Comparison of ENCODE assay signal across 3 cellular contexts in the genomic region with DNA sequence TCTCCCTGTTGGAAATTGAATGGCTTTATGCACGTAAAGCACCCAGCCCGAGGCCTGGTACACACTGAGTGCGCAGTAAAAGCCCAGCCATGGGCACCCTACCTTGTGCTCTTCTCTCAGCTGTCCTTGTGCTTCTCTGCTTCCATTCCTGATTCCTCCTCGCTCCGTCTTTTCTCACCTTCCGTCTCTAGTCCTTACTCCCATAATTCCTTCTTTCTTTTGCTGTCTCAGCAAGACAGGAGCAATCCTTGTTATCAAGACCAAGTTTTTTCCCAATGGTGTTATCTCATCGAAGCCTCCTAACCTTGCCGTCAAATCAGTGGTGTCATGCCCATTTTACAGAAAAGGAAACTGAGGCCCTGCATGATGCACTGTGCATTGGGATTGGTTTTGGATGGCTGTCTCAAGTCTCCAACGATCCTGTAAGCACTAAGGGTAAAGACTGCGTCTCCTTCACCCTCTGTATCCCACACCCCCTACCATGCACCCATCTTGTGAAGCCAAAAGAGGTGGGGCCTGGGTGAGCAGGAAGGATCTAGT.
TF ChIP-seq lines count a peak whose summit lies in the region.

No MANE protein-coding gene starts in this region.

TF ChIP-seq in A549, 52 proteins besides CTCF, POLR2A, EP300 and RAD21:
- no peak for TF ChIP-seq NR3C1 (IDR thresholded peaks at IDR 0.05)
- TF ChIP-seq MAFK (IDR thresholded peaks at IDR 0.05; ENCODE audit: partially characterized antibody): peak; percentile 56

TF ChIP-seq in WTC11, 78 proteins besides CTCF, POLR2A, EP300 and RAD21:
- TF ChIP-seq, protein P1, sequence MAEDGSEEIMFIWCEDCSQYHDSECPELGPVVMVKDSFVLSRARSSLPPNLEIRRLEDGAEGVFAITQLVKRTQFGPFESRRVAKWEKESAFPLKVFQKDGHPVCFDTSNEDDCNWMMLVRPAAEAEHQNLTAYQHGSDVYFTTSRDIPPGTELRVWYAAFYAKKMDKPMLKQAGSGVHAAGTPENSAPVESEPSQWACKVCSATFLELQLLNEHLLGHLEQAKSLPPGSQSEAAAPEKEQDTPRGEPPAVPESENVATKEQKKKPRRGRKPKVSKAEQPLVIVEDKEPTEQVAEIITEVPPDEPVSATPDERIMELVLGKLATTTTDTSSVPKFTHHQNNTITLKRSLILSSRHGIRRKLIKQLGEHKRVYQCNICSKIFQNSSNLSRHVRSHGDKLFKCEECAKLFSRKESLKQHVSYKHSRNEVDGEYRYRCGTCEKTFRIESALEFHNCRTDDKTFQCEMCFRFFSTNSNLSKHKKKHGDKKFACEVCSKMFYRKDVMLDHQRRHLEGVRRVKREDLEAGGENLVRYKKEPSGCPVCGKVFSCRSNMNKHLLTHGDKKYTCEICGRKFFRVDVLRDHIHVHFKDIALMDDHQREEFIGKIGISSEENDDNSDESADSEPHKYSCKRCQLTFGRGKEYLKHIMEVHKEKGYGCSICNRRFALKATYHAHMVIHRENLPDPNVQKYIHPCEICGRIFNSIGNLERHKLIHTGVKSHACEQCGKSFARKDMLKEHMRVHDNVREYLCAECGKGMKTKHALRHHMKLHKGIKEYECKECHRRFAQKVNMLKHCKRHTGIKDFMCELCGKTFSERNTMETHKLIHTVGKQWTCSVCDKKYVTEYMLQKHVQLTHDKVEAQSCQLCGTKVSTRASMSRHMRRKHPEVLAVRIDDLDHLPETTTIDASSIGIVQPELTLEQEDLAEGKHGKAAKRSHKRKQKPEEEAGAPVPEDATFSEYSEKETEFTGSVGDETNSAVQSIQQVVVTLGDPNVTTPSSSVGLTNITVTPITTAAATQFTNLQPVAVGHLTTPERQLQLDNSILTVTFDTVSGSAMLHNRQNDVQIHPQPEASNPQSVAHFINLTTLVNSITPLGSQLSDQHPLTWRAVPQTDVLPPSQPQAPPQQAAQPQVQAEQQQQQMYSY (CRISPR knock-in tag; IDR thresholded peaks at IDR 0.05): peak; percentile 94
- TF ChIP-seq CREB1 (CRISPR knock-in tag; IDR thresholded peaks at IDR 0.05): no peak

TF ChIP-seq in H1, 55 proteins besides CTCF, POLR2A, EP300 and RAD21:
- TF ChIP-seq JUND (IDR thresholded peaks at IDR 0.05; ENCODE audit: low read length) (no peak), HDAC2 (IDR thresholded peaks at IDR 0.05; ENCODE audit: borderline replicate concordance in 1 of 2, low read depth in 2 of 2, low read length in 2 of 2) (no peak), SP1 (IDR thresholded peaks at IDR 0.05; ENCODE audit: low read depth, low read length) (peak; percentile 43; the same call in 1 of the 2 replicates), KDM1A (IDR thresholded peaks at IDR 0.05; ENCODE audit: borderline replicate concordance, low read length) (peak; percentile 59; the same call in 1 of the 2 replicates), FOSL1 (IDR thresholded peaks at IDR 0.05; ENCODE audit: insufficient read depth, low read depth, low read length) (no peak), EZH2 (IDR thresholded peaks at IDR 0.05; ENCODE audit: low read depth, low read length, severe bottlenecking) (no peak), SRF (IDR thresholded peaks at IDR 0.05; ENCODE audit: low read depth, low read length) (no peak), MAFK (IDR thresholded peaks at IDR 0.05; ENCODE audit: low read depth, low read length) (peak; percentile 39; the same call in 1 of the 2 replicates), SP4 (IDR thresholded peaks at IDR 0.05; ENCODE audit: low read length) (no peak), ASH2L (IDR thresholded peaks at IDR 0.05; ENCODE audit: low read length) (no peak), SAP30 (IDR thresholded peaks at IDR 0.05; ENCODE audit: insufficient read depth, insufficient replicate concordance, low read length) (no peak), SIX5 (IDR thresholded peaks at IDR 0.05; ENCODE audit: low read depth, low read length) (no peak)
